In the genomic region with DNA sequence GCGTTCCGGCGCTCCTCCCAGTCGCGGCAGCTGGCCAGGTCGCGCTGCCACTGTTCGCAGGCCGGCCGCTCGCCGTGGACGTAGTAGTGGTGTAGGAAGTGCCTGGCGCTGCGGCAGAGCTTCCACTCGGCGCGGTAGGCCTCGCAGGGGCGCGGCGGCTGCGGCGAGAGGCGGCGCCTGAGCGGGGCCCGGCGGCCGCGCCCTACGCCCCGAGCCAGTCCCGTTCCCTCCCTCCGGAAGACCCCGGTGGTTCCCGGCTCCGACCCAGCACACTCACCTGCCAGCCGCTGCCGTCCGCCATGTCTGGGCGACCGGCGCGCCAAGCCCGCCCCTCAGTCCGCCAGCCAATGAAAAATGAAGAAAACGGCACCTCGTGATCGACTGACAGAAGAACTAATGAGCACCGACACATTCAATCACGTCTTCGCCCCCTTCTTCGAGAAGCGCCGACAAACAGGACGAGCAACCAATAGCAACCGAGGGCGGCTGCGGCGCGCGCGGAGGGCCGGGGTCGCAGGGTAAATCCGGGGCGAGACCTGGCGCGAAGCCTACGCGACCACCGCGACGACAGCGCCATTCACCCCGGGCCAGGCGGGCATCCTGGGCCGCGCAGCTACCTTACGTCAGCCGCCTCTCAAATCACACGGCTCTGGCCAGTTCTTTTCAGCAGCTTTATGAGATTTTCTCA, we compare ENCODE assay signal across 1 cellular context.
TF ChIP-seq lines count a peak whose summit lies in the region.

TSS of gene C22orf39 (minus strand) at position 324 of the 688 bp plus-strand sequence. CDS start at position 301, 23 bp downstream.

TF ChIP-seq in HepG2, 621 proteins besides CTCF, POLR2A, EP300 and RAD21 (continued from another document and continues in another):
- TF ChIP-seq ZMYM4 (CRISPR knock-in tag; IDR thresholded peaks at IDR 0.05): peak; percentile 76
- TF ChIP-seq HNRNPLL (IDR thresholded peaks at IDR 0.05; ENCODE audit: low read depth, low read length, poor library complexity, severe bottlenecking): peak; percentile 85
- TF ChIP-seq POLR2AphosphoS5 (IDR thresholded peaks at IDR 0.05; ENCODE audit: low read depth, low read length): peak; percentile 70
- TF ChIP-seq ZNF768 (CRISPR knock-in tag; IDR thresholded peaks at IDR 0.05): peak; percentile 24; the same call in 1 of the 2 replicates
- TF ChIP-seq DMTF1 (CRISPR knock-in tag; IDR thresholded peaks at IDR 0.05): no peak
- no peak for TF ChIP-seq ZSCAN29 (CRISPR knock-in tag; conservative IDR thresholded peaks at IDR 0.05)
- no peak for TF ChIP-seq REPIN1 (CRISPR knock-in tag; IDR thresholded peaks at IDR 0.05; ENCODE audit: borderline replicate concordance, low read depth)
- peak; percentile 52; the same call in 1 of the 2 replicates for TF ChIP-seq CCDC6 (CRISPR knock-in tag; IDR thresholded peaks at IDR 0.05)
- TF ChIP-seq ARNT2 (CRISPR knock-in tag; IDR thresholded peaks at IDR 0.05; ENCODE audit: low read depth): peak; percentile 82
- TF ChIP-seq NAIF1 (CRISPR knock-in tag; IDR thresholded peaks at IDR 0.05; ENCODE audit: borderline replicate concordance): 0 out of 2 replicates have a peak, but pooled peaks have one; percentile 58
- TF ChIP-seq, protein P1, sequence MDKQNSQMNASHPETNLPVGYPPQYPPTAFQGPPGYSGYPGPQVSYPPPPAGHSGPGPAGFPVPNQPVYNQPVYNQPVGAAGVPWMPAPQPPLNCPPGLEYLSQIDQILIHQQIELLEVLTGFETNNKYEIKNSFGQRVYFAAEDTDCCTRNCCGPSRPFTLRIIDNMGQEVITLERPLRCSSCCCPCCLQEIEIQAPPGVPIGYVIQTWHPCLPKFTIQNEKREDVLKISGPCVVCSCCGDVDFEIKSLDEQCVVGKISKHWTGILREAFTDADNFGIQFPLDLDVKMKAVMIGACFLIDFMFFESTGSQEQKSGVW (CRISPR knock-in tag; IDR thresholded peaks at IDR 0.05; ENCODE audit: borderline replicate concordance): no peak
- peak; percentile 96 for TF ChIP-seq ZFY (CRISPR knock-in tag; IDR thresholded peaks at IDR 0.05)
- TF ChIP-seq, protein P2, sequence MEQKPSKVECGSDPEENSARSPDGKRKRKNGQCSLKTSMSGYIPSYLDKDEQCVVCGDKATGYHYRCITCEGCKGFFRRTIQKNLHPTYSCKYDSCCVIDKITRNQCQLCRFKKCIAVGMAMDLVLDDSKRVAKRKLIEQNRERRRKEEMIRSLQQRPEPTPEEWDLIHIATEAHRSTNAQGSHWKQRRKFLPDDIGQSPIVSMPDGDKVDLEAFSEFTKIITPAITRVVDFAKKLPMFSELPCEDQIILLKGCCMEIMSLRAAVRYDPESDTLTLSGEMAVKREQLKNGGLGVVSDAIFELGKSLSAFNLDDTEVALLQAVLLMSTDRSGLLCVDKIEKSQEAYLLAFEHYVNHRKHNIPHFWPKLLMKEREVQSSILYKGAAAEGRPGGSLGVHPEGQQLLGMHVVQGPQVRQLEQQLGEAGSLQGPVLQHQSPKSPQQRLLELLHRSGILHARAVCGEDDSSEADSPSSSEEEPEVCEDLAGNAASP (CRISPR knock-in tag; IDR thresholded peaks at IDR 0.05; ENCODE audit: borderline replicate concordance): peak; percentile 31; the same call in 1 of the 2 replicates
- TF ChIP-seq ZKSCAN5 (CRISPR knock-in tag; IDR thresholded peaks at IDR 0.05): no peak
- no peak; the same call in 1 of the 2 replicates for TF ChIP-seq ZNF75D (CRISPR knock-in tag; IDR thresholded peaks at IDR 0.05; ENCODE audit: borderline replicate concordance)
- peak; percentile 29; the same call in 1 of the 2 replicates for TF ChIP-seq HNF1B (CRISPR knock-in tag; IDR thresholded peaks at IDR 0.05)
- TF ChIP-seq ZNF724P (CRISPR knock-in tag; IDR thresholded peaks at IDR 0.05; ENCODE audit: borderline replicate concordance): no peak
- TF ChIP-seq TFDP1 (CRISPR knock-in tag; IDR thresholded peaks at IDR 0.05; ENCODE audit: borderline replicate concordance): peak; percentile 87; the same call in 1 of the 2 replicates
- peak; percentile 41; the same call in 1 of the 2 replicates for TF ChIP-seq HDAC1 (CRISPR knock-in tag; IDR thresholded peaks at IDR 0.05)
- TF ChIP-seq, protein P3, sequence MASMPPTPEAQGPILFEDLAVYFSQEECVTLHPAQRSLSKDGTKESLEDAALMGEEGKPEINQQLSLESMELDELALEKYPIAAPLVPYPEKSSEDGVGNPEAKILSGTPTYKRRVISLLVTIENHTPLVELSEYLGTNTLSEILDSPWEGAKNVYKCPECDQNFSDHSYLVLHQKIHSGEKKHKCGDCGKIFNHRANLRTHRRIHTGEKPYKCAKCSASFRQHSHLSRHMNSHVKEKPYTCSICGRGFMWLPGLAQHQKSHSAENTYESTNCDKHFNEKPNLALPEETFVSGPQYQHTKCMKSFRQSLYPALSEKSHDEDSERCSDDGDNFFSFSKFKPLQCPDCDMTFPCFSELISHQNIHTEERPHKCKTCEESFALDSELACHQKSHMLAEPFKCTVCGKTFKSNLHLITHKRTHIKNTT (CRISPR knock-in tag; IDR thresholded peaks at IDR 0.05): no peak
- TF ChIP-seq, protein P4, sequence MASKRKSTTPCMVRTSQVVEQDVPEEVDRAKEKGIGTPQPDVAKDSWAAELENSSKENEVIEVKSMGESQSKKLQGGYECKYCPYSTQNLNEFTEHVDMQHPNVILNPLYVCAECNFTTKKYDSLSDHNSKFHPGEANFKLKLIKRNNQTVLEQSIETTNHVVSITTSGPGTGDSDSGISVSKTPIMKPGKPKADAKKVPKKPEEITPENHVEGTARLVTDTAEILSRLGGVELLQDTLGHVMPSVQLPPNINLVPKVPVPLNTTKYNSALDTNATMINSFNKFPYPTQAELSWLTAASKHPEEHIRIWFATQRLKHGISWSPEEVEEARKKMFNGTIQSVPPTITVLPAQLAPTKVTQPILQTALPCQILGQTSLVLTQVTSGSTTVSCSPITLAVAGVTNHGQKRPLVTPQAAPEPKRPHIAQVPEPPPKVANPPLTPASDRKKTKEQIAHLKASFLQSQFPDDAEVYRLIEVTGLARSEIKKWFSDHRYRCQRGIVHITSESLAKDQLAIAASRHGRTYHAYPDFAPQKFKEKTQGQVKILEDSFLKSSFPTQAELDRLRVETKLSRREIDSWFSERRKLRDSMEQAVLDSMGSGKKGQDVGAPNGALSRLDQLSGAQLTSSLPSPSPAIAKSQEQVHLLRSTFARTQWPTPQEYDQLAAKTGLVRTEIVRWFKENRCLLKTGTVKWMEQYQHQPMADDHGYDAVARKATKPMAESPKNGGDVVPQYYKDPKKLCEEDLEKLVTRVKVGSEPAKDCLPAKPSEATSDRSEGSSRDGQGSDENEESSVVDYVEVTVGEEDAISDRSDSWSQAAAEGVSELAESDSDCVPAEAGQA (IDR thresholded peaks at IDR 0.05; ENCODE audit: low read depth): peak; percentile 43; the same call in 1 of the 2 replicates
- TF ChIP-seq, protein P4 (CRISPR knock-in tag; IDR thresholded peaks at IDR 0.05; ENCODE audit: borderline replicate concordance): 0 out of 2 replicates have a peak, but pooled peaks have one; percentile 23
- TF ChIP-seq GMEB2 (CRISPR knock-in tag; IDR thresholded peaks at IDR 0.05; ENCODE audit: low read depth): no peak
- no peak; the same call in 1 of the 2 replicates for TF ChIP-seq ZNF792 (CRISPR knock-in tag; IDR thresholded peaks at IDR 0.05)
- TF ChIP-seq, protein P5, sequence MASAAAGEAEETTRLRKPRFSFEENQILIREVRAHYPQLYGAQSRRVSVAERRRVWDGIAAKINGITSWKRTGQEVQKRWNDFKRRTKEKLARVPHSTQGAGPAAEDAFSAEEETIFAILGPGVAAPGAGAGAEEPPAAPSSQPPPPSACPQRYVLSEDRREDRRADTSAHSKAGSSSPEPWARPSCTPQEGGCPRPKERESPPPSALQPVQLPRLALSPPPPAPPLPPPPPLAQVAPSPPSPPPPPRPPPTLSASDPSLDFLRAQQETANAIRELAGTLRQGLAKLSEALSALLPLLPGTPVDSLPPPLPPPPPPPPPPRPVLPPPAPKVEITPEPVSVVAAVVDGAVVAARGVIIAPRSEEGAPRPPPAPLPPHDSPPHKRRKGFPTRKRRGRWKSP (CRISPR knock-in tag; IDR thresholded peaks at IDR 0.05): peak; percentile 61; the same call in 1 of the 2 replicates
